ENCODE assay signal across 1 cellular context in genomic region chr18:77160515-77160914, GRCh38.
TF ChIP-seq lines count a peak whose summit lies in the region.

No MANE protein-coding gene starts in this region.

TF ChIP-seq in H1, 55 proteins besides CTCF, POLR2A, EP300 and RAD21 (continued from another document):
- peak; percentile 30 for TF ChIP-seq CHD7 (IDR thresholded peaks at IDR 0.05; ENCODE audit: insufficient replicate concordance, low read length)
- TF ChIP-seq KDM1A (IDR thresholded peaks at IDR 0.05; ENCODE audit: borderline replicate concordance, low read length) = no peak
- TF ChIP-seq TCF12 (IDR thresholded peaks at IDR 0.05; ENCODE audit: low read depth, low read length) = 0 out of 2 replicates have a peak, but pooled peaks have one; percentile 10
- TF ChIP-seq CEBPB (IDR thresholded peaks at IDR 0.05; ENCODE audit: low read depth, low read length) = peak; percentile 26; the same call in 1 of the 2 replicates
- TF ChIP-seq CBX5 (IDR thresholded peaks at IDR 0.05; ENCODE audit: low read depth, low read length) = no peak
